In the genomic region with DNA sequence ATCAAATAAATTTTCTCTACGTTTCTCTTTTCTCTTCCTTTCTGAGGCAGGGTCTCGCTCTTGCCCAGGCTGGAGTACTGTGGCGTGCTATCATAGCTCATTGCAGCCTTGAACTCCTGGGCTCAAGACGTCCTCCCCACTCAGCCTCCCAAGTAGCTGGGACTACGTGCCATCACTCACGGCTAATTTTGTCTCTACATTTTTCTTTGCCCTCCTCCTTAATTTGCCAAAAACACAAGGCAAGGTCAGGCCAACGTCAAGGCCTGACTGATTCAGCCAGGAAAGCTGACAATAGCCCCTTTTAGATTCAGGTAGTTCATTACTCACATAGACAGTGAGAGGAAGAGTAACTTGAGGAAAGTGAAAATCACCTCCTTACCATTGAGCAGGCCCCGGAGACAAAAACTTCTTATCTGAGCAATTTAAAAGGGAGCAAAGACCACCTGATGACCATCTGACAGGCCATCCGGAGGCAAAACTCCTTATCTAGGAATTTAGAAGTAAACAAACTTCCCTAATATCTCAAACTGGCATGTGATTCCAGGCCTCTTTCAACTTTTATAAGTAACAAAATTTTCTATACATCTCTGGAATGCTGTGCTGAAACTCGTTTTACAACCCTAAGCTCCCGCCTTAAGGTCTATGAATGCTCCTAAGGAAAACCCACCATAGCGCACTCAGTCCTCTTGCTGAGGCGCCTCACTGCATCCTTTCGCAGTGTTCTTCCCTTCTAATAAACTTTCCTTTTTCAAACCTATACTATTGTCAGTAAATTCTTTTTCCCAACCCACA, we compare ENCODE assay signal across 1 cellular context.
TF ChIP-seq lines count a peak whose summit lies in the region.

No MANE protein-coding gene starts in this region.

TF ChIP-seq in HepG2, 621 proteins besides CTCF, POLR2A, EP300 and RAD21 (continued from another document and continues in another):
- TF ChIP-seq MAZ (IDR thresholded peaks at IDR 0.05; ENCODE audit: borderline replicate concordance, low read depth, low read length) = no peak
- peak; percentile 37; the same call in 1 of the 2 replicates for TF ChIP-seq MAZ (CRISPR knock-in tag; IDR thresholded peaks at IDR 0.05; ENCODE audit: low read depth)
- TF ChIP-seq HOXA7 (CRISPR knock-in tag; IDR thresholded peaks at IDR 0.05) = no peak
- TF ChIP-seq BCL6 (CRISPR knock-in tag; IDR thresholded peaks at IDR 0.05) = no peak; the same call in 1 of the 2 replicates
- TF ChIP-seq, protein P1, sequence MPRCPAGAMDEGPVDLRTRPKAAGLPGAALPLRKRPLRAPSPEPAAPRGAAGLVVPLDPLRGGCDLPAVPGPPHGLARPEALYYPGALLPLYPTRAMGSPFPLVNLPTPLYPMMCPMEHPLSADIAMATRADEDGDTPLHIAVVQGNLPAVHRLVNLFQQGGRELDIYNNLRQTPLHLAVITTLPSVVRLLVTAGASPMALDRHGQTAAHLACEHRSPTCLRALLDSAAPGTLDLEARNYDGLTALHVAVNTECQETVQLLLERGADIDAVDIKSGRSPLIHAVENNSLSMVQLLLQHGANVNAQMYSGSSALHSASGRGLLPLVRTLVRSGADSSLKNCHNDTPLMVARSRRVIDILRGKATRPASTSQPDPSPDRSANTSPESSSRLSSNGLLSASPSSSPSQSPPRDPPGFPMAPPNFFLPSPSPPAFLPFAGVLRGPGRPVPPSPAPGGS (CRISPR knock-in tag; IDR thresholded peaks at IDR 0.05) = no peak
- TF ChIP-seq, protein P2, sequence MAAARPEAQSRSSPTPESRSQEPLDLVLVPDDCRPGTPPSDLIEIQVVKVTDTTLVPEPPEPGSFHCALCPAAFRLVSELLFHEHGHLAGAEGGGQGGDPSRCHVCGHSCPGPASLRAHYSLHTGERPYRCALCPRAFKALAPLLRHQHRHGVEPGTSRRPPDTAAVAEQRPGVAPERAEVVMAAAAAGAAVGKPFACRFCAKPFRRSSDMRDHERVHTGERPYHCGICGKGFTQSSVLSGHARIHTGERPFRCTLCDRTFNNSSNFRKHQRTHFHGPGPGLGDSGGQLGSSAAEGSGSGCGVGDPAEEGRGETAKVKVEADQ (CRISPR knock-in tag; IDR thresholded peaks at IDR 0.05; ENCODE audit: borderline replicate concordance) = no peak
- TF ChIP-seq TBX2 (CRISPR knock-in tag; IDR thresholded peaks at IDR 0.05; ENCODE audit: borderline replicate concordance) = peak; percentile 82
- no peak for TF ChIP-seq MAFG (CRISPR knock-in tag; IDR thresholded peaks at IDR 0.05)
- TF ChIP-seq, protein P3, sequence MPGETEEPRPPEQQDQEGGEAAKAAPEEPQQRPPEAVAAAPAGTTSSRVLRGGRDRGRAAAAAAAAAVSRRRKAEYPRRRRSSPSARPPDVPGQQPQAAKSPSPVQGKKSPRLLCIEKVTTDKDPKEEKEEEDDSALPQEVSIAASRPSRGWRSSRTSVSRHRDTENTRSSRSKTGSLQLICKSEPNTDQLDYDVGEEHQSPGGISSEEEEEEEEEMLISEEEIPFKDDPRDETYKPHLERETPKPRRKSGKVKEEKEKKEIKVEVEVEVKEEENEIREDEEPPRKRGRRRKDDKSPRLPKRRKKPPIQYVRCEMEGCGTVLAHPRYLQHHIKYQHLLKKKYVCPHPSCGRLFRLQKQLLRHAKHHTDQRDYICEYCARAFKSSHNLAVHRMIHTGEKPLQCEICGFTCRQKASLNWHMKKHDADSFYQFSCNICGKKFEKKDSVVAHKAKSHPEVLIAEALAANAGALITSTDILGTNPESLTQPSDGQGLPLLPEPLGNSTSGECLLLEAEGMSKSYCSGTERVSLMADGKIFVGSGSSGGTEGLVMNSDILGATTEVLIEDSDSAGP (CRISPR knock-in tag; IDR thresholded peaks at IDR 0.05; ENCODE audit: borderline replicate concordance) = no peak
- TF ChIP-seq, protein P4, sequence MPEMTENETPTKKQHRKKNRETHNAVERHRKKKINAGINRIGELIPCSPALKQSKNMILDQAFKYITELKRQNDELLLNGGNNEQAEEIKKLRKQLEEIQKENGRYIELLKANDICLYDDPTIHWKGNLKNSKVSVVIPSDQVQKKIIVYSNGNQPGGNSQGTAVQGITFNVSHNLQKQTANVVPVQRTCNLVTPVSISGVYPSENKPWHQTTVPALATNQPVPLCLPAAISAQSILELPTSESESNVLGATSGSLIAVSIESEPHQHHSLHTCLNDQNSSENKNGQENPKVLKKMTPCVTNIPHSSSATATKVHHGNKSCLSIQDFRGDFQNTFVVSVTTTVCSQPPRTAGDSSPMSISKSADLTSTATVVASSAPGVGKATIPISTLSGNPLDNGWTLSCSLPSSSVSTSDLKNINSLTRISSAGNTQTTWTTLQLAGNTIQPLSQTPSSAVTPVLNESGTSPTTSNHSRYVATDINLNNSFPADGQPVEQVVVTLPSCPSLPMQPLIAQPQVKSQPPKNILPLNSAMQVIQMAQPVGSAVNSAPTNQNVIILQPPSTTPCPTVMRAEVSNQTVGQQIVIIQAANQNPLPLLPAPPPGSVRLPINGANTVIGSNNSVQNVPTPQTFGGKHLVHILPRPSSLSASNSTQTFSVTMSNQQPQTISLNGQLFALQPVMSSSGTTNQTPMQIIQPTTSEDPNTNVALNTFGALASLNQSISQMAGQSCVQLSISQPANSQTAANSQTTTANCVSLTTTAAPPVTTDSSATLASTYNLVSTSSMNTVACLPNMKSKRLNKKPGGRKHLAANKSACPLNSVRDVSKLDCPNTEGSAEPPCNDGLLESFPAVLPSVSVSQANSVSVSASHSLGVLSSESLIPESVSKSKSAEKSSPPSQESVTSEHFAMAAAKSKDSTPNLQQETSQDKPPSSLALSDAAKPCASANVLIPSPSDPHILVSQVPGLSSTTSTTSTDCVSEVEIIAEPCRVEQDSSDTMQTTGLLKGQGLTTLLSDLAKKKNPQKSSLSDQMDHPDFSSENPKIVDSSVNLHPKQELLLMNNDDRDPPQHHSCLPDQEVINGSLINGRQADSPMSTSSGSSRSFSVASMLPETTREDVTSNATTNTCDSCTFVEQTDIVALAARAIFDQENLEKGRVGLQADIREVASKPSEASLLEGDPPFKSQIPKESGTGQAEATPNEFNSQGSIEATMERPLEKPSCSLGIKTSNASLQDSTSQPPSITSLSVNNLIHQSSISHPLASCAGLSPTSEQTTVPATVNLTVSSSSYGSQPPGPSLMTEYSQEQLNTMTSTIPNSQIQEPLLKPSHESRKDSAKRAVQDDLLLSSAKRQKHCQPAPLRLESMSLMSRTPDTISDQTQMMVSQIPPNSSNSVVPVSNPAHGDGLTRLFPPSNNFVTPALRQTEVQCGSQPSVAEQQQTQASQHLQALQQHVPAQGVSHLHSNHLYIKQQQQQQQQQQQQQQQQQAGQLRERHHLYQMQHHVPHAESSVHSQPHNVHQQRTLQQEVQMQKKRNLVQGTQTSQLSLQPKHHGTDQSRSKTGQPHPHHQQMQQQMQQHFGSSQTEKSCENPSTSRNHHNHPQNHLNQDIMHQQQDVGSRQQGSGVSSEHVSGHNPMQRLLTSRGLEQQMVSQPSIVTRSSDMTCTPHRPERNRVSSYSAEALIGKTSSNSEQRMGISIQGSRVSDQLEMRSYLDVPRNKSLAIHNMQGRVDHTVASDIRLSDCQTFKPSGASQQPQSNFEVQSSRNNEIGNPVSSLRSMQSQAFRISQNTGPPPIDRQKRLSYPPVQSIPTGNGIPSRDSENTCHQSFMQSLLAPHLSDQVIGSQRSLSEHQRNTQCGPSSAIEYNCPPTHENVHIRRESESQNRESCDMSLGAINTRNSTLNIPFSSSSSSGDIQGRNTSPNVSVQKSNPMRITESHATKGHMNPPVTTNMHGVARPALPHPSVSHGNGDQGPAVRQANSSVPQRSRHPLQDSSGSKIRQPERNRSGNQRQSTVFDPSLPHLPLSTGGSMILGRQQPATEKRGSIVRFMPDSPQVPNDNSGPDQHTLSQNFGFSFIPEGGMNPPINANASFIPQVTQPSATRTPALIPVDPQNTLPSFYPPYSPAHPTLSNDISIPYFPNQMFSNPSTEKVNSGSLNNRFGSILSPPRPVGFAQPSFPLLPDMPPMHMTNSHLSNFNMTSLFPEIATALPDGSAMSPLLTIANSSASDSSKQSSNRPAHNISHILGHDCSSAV (CRISPR knock-in tag; IDR thresholded peaks at IDR 0.05; ENCODE audit: borderline replicate concordance) = no peak
- peak; percentile 12; the same call in 1 of the 2 replicates for TF ChIP-seq FOXA3 (CRISPR knock-in tag; IDR thresholded peaks at IDR 0.05)
- no peak for TF ChIP-seq ZNF781 (CRISPR knock-in tag; IDR thresholded peaks at IDR 0.05; ENCODE audit: borderline replicate concordance, not compliant biosample characterization)
- TF ChIP-seq RNF2 (conservative IDR thresholded peaks at IDR 0.05; ENCODE audit: low read depth) = no peak
- TF ChIP-seq, protein P5, sequence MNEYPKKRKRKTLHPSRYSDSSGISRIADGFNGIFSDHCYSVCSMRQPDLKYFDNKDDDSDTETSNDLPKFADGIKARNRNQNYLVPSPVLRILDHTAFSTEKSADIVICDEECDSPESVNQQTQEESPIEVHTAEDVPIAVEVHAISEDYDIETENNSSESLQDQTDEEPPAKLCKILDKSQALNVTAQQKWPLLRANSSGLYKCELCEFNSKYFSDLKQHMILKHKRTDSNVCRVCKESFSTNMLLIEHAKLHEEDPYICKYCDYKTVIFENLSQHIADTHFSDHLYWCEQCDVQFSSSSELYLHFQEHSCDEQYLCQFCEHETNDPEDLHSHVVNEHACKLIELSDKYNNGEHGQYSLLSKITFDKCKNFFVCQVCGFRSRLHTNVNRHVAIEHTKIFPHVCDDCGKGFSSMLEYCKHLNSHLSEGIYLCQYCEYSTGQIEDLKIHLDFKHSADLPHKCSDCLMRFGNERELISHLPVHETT (CRISPR knock-in tag; conservative IDR thresholded peaks at IDR 0.05) = no peak
- TF ChIP-seq TOE1 (CRISPR knock-in tag; IDR thresholded peaks at IDR 0.05) = no peak
- no peak for TF ChIP-seq NFKB2 (CRISPR knock-in tag; IDR thresholded peaks at IDR 0.05; ENCODE audit: borderline replicate concordance)
- no peak for TF ChIP-seq SUZ12 (IDR thresholded peaks at IDR 0.05; ENCODE audit: low read depth, low read length)
- TF ChIP-seq, protein P6, sequence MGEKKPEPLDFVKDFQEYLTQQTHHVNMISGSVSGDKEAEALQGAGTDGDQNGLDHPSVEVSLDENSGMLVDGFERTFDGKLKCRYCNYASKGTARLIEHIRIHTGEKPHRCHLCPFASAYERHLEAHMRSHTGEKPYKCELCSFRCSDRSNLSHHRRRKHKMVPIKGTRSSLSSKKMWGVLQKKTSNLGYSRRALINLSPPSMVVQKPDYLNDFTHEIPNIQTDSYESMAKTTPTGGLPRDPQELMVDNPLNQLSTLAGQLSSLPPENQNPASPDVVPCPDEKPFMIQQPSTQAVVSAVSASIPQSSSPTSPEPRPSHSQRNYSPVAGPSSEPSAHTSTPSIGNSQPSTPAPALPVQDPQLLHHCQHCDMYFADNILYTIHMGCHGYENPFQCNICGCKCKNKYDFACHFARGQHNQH (CRISPR knock-in tag; IDR thresholded peaks at IDR 0.05) = 0 out of 2 replicates have a peak, but pooled peaks have one; percentile 0
- TF ChIP-seq MTF2 (CRISPR knock-in tag; IDR thresholded peaks at IDR 0.05; ENCODE audit: borderline replicate concordance) = no peak
- TF ChIP-seq HMG20B (CRISPR knock-in tag; conservative IDR thresholded peaks at IDR 0.05) = no peak
- TF ChIP-seq ZNF34 (CRISPR knock-in tag; IDR thresholded peaks at IDR 0.05; ENCODE audit: borderline replicate concordance) = no peak
- peak; percentile 70 for TF ChIP-seq ZNF7 (CRISPR knock-in tag; IDR thresholded peaks at IDR 0.05)
- no peak for TF ChIP-seq ZNF670 (CRISPR knock-in tag; IDR thresholded peaks at IDR 0.05; ENCODE audit: borderline replicate concordance)
- TF ChIP-seq ZNF75D (CRISPR knock-in tag; IDR thresholded peaks at IDR 0.05; ENCODE audit: borderline replicate concordance) = no peak
- no peak for TF ChIP-seq AKAP8 (CRISPR knock-in tag; IDR thresholded peaks at IDR 0.05)
- no peak for TF ChIP-seq POGZ (CRISPR knock-in tag; IDR thresholded peaks at IDR 0.05)
- peak; percentile 53; the same call in 1 of the 2 replicates for TF ChIP-seq GATA4 (IDR thresholded peaks at IDR 0.05; ENCODE audit: borderline replicate concordance, low read depth)
- TF ChIP-seq MBNL3 (CRISPR knock-in tag; conservative IDR thresholded peaks at IDR 0.05) = no peak
- TF ChIP-seq, protein P7, sequence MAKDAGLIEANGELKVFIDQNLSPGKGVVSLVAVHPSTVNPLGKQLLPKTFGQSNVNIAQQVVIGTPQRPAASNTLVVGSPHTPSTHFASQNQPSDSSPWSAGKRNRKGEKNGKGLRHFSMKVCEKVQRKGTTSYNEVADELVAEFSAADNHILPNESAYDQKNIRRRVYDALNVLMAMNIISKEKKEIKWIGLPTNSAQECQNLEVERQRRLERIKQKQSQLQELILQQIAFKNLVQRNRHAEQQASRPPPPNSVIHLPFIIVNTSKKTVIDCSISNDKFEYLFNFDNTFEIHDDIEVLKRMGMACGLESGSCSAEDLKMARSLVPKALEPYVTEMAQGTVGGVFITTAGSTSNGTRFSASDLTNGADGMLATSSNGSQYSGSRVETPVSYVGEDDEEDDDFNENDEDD (CRISPR knock-in tag; IDR thresholded peaks at IDR 0.05; ENCODE audit: borderline replicate concordance) = no peak
- no peak for TF ChIP-seq CHD4 (IDR thresholded peaks at IDR 0.05; ENCODE audit: borderline replicate concordance, low read length)
- no peak for TF ChIP-seq CREB1 (IDR thresholded peaks at IDR 0.05)
- TF ChIP-seq CREB1 (CRISPR knock-in tag; IDR thresholded peaks at IDR 0.05) = no peak; the same call in 1 of the 2 replicates
- no peak for TF ChIP-seq RAD51 (IDR thresholded peaks at IDR 0.05; ENCODE audit: borderline replicate concordance)
- no peak for TF ChIP-seq TMF1 (CRISPR knock-in tag; IDR thresholded peaks at IDR 0.05; ENCODE audit: low read depth)
- TF ChIP-seq NR2F1 (CRISPR knock-in tag; IDR thresholded peaks at IDR 0.05) = no peak
- 0 out of 2 replicates have a peak, but pooled peaks have one; percentile 45 for TF ChIP-seq ZNF138 (CRISPR knock-in tag; IDR thresholded peaks at IDR 0.05; ENCODE audit: low read depth)
- TF ChIP-seq, protein P8, sequence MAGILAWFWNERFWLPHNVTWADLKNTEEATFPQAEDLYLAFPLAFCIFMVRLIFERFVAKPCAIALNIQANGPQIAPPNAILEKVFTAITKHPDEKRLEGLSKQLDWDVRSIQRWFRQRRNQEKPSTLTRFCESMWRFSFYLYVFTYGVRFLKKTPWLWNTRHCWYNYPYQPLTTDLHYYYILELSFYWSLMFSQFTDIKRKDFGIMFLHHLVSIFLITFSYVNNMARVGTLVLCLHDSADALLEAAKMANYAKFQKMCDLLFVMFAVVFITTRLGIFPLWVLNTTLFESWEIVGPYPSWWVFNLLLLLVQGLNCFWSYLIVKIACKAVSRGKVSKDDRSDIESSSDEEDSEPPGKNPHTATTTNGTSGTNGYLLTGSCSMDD (CRISPR knock-in tag; IDR thresholded peaks at IDR 0.05) = no peak
- TF ChIP-seq, protein P9, sequence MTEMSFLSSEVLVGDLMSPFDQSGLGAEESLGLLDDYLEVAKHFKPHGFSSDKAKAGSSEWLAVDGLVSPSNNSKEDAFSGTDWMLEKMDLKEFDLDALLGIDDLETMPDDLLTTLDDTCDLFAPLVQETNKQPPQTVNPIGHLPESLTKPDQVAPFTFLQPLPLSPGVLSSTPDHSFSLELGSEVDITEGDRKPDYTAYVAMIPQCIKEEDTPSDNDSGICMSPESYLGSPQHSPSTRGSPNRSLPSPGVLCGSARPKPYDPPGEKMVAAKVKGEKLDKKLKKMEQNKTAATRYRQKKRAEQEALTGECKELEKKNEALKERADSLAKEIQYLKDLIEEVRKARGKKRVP (CRISPR knock-in tag; IDR thresholded peaks at IDR 0.05) = no peak
- TF ChIP-seq HNF4A (CRISPR knock-in tag; IDR thresholded peaks at IDR 0.05) = peak; percentile 18; the same call in 1 of the 2 replicates
- peak; percentile 35; the same call in 1 of the 2 replicates for TF ChIP-seq ZFX (CRISPR knock-in tag; IDR thresholded peaks at IDR 0.05; ENCODE audit: low read depth)
- TF ChIP-seq ZBTB20 (CRISPR knock-in tag; IDR thresholded peaks at IDR 0.05; ENCODE audit: borderline replicate concordance, low read depth) = 0 out of 2 replicates have a peak, but pooled peaks have one; percentile 33
